ENCODE assay signal across 9 cellular contexts in the genomic region with DNA sequence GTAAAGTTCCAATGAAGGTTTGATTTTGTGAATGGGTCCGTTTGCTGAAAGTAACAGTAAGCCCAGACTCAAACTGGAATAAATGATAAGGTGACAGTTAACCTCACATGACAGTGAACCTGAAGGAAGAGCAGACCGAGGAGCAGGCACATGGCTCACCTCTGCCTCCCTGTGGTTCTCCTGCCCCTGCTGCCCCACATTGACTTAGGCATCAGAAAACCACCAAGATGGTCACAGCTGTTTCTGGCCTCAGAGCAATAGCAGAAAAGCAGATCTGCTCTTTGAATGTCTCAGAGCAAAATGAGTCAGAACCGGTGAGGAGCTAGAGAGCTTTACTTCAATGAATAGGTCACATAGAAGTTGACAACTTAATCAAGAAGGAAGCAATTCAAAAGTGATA.
DNase-seq lines count a peak whose midpoint lies in the region; ATAC-seq and TF ChIP-seq lines count a peak whose summit lies in the region.
"Had no signal": no experiment of that assay in that cellular context is flagged by ENCODE, and none has a peak within 500 bp of the region (broad histone marks: within the 10 kb centered on the region; RNA-seq: fewer than 3 reads in every experiment).

No MANE protein-coding gene starts in this region.

- H3K9me3 ChIP-seq in SK-N-SH, result no peaks in the 10 kb centered on the region
- H3K9me3 ChIP-seq in smooth muscle cell (replicated peaks; ENCODE audit: low read depth), result no peaks in the 10 kb centered on the region
- H3K9me3 ChIP-seq in CD8-positive, alpha-beta memory T cell (ENCODE audit: low read length), result no peaks in the 10 kb centered on the region
- H3K9me3 ChIP-seq: mucosa of descending colon had no signal

- WGBS in SK-N-SH (ENCODE audit: low lambda C conversion rate), result 18% methylated on average over 3 of the region's 3 CpGs
- 34% methylated on average over 3 of the region's 3 CpGs for WGBS in smooth muscle cell (ENCODE audit: low lambda C conversion rate)

- H3K9me2 ChIP-seq in SK-N-SH, result no peaks in the 10 kb centered on the region

- no peaks in the 10 kb centered on the region for H3K36me3 Mint-ChIP-seq in activated naive CD8-positive, alpha-beta T cell treated with anti-CD3 and anti-CD28 coated beads, Interleukin-2, amount 50 U/mL, for 24 hours (ENCODE audit: low read depth)
- no peaks in the 10 kb centered on the region for H3K36me3 Mint-ChIP-seq in CD8-positive, alpha-beta memory T cell

- H3K4me1 ChIP-seq in SK-N-SH (ENCODE audit: control insufficient read depth in 1 of 2, insufficient read depth in 2 of 2, low read depth in 1 of 2, low read length in 1 of 2) (no peaks in the 10 kb centered on the region), smooth muscle cell (ENCODE audit: low read depth) (no peaks in the 10 kb centered on the region)
- H3K4me1 ChIP-seq in CD8-positive, alpha-beta memory T cell (ENCODE audit: insufficient read depth, low read length), result no peaks in the 10 kb centered on the region

- no peaks in the 10 kb centered on the region for H3K9me3 Mint-ChIP-seq in activated naive CD8-positive, alpha-beta T cell treated with anti-CD3 and anti-CD28 coated beads, Interleukin-2, amount 50 U/mL, for 24 hours
- no peaks in the 10 kb centered on the region for H3K9me3 Mint-ChIP-seq in CD8-positive, alpha-beta memory T cell

- H3K4me2 ChIP-seq in SK-N-SH (no peak overlapping the region), smooth muscle cell (no peak overlapping the region)

- DNase-seq in SK-N-SH (no peak), Kasumi-1 (lab: John Stamatoyannopoulos, UW) (peak; percentile 51 to 71), renal cortical epithelial cell (ENCODE audit: low read depth) (peak; percentile 44), smooth muscle cell (lab: John Stamatoyannopoulos, UW; ENCODE audit: unreplicated experiment) (no peak), AG20443 (ENCODE audit: low spot score) (no peak)
- DNase-seq in activated naive CD8-positive, alpha-beta T cell treated with anti-CD3 and anti-CD28 coated beads, Interleukin-2, amount 50 U/mL, for 24 hours, result peak; percentile 3
- no peak for DNase-seq in CD8-positive, alpha-beta memory T cell
- DNase-seq: mucosa of descending colon had no signal

- H3K36me3 ChIP-seq in SK-N-SH (replicated peaks in 1 of 2; ENCODE audit: control insufficient read depth in 1 of 2, insufficient read depth in 2 of 2, low read length in 1 of 2) (no peaks in the 10 kb centered on the region), smooth muscle cell (ENCODE audit: low read depth) (no peaks in the 10 kb centered on the region)
- no peaks in the 10 kb centered on the region for H3K36me3 ChIP-seq in CD8-positive, alpha-beta memory T cell (ENCODE audit: insufficient read depth, low read length)

- no peak overlapping the region for H3K27ac Mint-ChIP-seq in activated naive CD8-positive, alpha-beta T cell treated with anti-CD3 and anti-CD28 coated beads, Interleukin-2, amount 50 U/mL, for 24 hours
- H3K27ac Mint-ChIP-seq in CD8-positive, alpha-beta memory T cell, result no peak overlapping the region

- no peaks in the 10 kb centered on the region for H3K79me2 ChIP-seq in SK-N-SH (ENCODE audit: insufficient read depth)
- H3K79me2 ChIP-seq in smooth muscle cell (ENCODE audit: low read depth), result no peaks in the 10 kb centered on the region

- no peaks in the 10 kb centered on the region for H3K4me1 Mint-ChIP-seq in activated naive CD8-positive, alpha-beta T cell treated with anti-CD3 and anti-CD28 coated beads, Interleukin-2, amount 50 U/mL, for 24 hours
- H3K4me1 Mint-ChIP-seq in CD8-positive, alpha-beta memory T cell, result no peaks in the 10 kb centered on the region

- no peaks in the 10 kb centered on the region for H3K27me3 ChIP-seq in SK-N-SH (ENCODE audit: insufficient read depth)
- no peaks in the 10 kb centered on the region for H3K27me3 ChIP-seq in smooth muscle cell (ENCODE audit: low read depth)
- no peaks in the 10 kb centered on the region for H3K27me3 ChIP-seq in CD8-positive, alpha-beta memory T cell (ENCODE audit: insufficient read depth, low read length, poor library complexity, severe bottlenecking)

- CTCF ChIA-PET in SK-N-SH (lab: Yijun Ruan, JAX), result interaction anchor here (1.5 to 1.9 kb wide), 2 partner anchors 10 to 13 kb away, joined by 3 to 5 read pairs; no protein-coding TSS in a partner anchor
- CTCF ChIA-PET in CD8-positive, alpha-beta memory T cell (lab: Charles Lee), result no interaction called here

- no peak overlapping the region for H2AFZ ChIP-seq in SK-N-SH (ENCODE audit: low read depth)
- no peak overlapping the region for H2AFZ ChIP-seq in smooth muscle cell (ENCODE audit: low read depth)

- H3K27ac ChIP-seq in SK-N-SH (ENCODE audit: low read depth in 2 of 2, low read length in 1 of 2), result no peak overlapping the region
- no peak overlapping the region for H3K27ac ChIP-seq in smooth muscle cell (ENCODE audit: low read depth)
- no peak overlapping the region for H3K27ac ChIP-seq in CD8-positive, alpha-beta memory T cell (ENCODE audit: low read depth, low read length)

- no peak for TF ChIP-seq EP300 in SK-N-SH (IDR thresholded peaks at IDR 0.05; ENCODE audit: borderline replicate concordance in 1 of 2, low read depth in 1 of 2, low read length in 1 of 2)

- H3K27me3 Mint-ChIP-seq in activated naive CD8-positive, alpha-beta T cell treated with anti-CD3 and anti-CD28 coated beads, Interleukin-2, amount 50 U/mL, for 24 hours, result no peaks in the 10 kb centered on the region
- H3K27me3 Mint-ChIP-seq in CD8-positive, alpha-beta memory T cell, result no peaks in the 10 kb centered on the region

- no peak overlapping the region for H3K9ac ChIP-seq in SK-N-SH
- no peak overlapping the region for H3K9ac ChIP-seq in smooth muscle cell (ENCODE audit: low read depth)

- no peaks in the 10 kb centered on the region for H4K20me1 ChIP-seq in SK-N-SH (ENCODE audit: insufficient read depth)
- no peaks in the 10 kb centered on the region for H4K20me1 ChIP-seq in smooth muscle cell (ENCODE audit: low read depth)

- H3K4me3 ChIP-seq in SK-N-SH (ENCODE audit: low read depth in 2 of 2, low read length in 1 of 2) (no peak overlapping the region), smooth muscle cell (no peak overlapping the region)
- no peak overlapping the region for H3K4me3 ChIP-seq in CD8-positive, alpha-beta memory T cell (ENCODE audit: low read length)
- H3K4me3 ChIP-seq: mucosa of descending colon had no signal

- H3F3A ChIP-seq in SK-N-SH (replicated peaks; ENCODE audit: insufficient read depth), result no peaks in the 10 kb centered on the region
- no peaks in the 10 kb centered on the region for H3F3A ChIP-seq in smooth muscle cell (ENCODE audit: low read depth)

- TF ChIP-seq CTCF in SK-N-SH (IDR thresholded peaks at IDR 0.05) (peak; percentile 27; the same call in 1 of the 2 replicates), smooth muscle cell (IDR thresholded peaks at IDR 0.05; ENCODE audit: borderline replicate concordance, insufficient read depth, poor library complexity, severe bottlenecking) (no peak)

- TF ChIP-seq RAD21 in SK-N-SH (IDR thresholded peaks at IDR 0.05; ENCODE audit: low read length), result 0 out of 2 replicates have a peak, but pooled peaks have one; percentile 17

- H3K4me3 Mint-ChIP-seq in activated naive CD8-positive, alpha-beta T cell treated with anti-CD3 and anti-CD28 coated beads, Interleukin-2, amount 50 U/mL, for 24 hours, result no peak overlapping the region
- H3K4me3 Mint-ChIP-seq in CD8-positive, alpha-beta memory T cell, result no peak overlapping the region

- POLR2A ChIA-PET in SK-N-SH (lab: Yijun Ruan, JAX), result no interaction called here
- POLR2A ChIA-PET in CD8-positive, alpha-beta memory T cell (lab: Charles Lee), result no interaction called here

- ATAC-seq in SK-N-SH treated with all-trans-retinoic acid at 6 μM for 48 hours, result no peak
- no peak for ATAC-seq in activated naive CD8-positive, alpha-beta T cell treated with anti-CD3 and anti-CD28 coated beads, Interleukin-2, amount 50 U/mL, for 24 hours
- ATAC-seq: mucosa of descending colon had no signal

TF ChIP-seq in SK-N-SH, 30 proteins besides CTCF, POLR2A, EP300 and RAD21 (continues in another document):
- TF ChIP-seq, protein P1, sequence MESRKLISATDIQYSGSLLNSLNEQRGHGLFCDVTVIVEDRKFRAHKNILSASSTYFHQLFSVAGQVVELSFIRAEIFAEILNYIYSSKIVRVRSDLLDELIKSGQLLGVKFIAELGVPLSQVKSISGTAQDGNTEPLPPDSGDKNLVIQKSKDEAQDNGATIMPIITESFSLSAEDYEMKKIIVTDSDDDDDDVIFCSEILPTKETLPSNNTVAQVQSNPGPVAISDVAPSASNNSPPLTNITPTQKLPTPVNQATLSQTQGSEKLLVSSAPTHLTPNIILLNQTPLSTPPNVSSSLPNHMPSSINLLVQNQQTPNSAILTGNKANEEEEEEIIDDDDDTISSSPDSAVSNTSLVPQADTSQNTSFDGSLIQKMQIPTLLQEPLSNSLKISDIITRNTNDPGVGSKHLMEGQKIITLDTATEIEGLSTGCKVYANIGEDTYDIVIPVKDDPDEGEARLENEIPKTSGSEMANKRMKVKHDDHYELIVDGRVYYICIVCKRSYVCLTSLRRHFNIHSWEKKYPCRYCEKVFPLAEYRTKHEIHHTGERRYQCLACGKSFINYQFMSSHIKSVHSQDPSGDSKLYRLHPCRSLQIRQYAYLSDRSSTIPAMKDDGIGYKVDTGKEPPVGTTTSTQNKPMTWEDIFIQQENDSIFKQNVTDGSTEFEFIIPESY (IDR thresholded peaks at IDR 0.05; ENCODE audit: borderline replicate concordance, low read depth), result no peak
- no peak for TF ChIP-seq FOXM1 (IDR thresholded peaks at IDR 0.05; ENCODE audit: low read depth)
- no peak for TF ChIP-seq CHD2 (IDR thresholded peaks at IDR 0.05; ENCODE audit: low read length, partially characterized antibody)
- TF ChIP-seq ELF1 (IDR thresholded peaks at IDR 0.05), result no peak

TF ChIP-seq in SK-N-SH treated with all-trans-retinoic acid at 6 μM for 48 hours, 23 proteins besides CTCF, POLR2A, EP300 and RAD21 (continues in another document):
- no peak for TF ChIP-seq ZNF565 (CRISPR knock-in tag; conservative IDR thresholded peaks at IDR 0.05; ENCODE audit: low read depth)
- TF ChIP-seq, protein P2, sequence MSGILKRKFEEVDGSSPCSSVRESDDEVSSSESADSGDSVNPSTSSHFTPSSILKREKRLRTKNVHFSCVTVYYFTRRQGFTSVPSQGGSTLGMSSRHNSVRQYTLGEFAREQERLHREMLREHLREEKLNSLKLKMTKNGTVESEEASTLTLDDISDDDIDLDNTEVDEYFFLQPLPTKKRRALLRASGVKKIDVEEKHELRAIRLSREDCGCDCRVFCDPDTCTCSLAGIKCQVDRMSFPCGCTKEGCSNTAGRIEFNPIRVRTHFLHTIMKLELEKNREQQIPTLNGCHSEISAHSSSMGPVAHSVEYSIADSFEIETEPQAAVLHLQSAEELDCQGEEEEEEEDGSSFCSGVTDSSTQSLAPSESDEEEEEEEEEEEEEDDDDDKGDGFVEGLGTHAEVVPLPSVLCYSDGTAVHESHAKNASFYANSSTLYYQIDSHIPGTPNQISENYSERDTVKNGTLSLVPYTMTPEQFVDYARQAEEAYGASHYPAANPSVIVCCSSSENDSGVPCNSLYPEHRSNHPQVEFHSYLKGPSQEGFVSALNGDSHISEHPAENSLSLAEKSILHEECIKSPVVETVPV (CRISPR knock-in tag; IDR thresholded peaks at IDR 0.05), result no peak

Comparison
In these comparisons a context has a peak if more than half of its experiments do, and no peak if none do; other contexts are left out.
1. DNase-seq: peak in Kasumi-1 (2 of 2), activated naive CD8-positive, alpha-beta T cell treated with anti-CD3 and anti-CD28 coated beads, Interleukin-2, amount 50 U/mL, for 24 hours (single experiment) and renal cortical epithelial cell (single experiment); none in SK-N-SH (single experiment), smooth muscle cell (single experiment), AG20443 (single experiment) and CD8-positive, alpha-beta memory T cell (0 of 5).